1 cellular context compared by ENCODE assay signal in the genomic region with DNA sequence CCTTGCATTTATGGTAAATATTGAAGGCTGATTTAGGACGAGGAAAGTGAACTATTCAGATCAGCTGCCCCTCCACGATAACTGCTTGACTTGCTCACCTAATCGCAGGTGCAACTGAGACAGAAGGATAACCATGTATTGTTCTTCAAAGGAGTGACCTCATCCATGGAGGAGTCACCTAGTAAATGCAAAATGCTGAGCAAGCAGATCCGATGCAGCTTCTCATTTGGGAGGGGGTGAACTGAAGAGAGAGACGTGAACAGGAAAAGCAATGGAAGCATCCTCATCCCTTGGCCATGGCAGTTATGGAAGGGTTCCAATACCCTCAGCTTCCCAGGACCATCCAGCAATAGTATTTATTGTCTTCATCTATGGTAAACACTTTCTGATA.
A peak's percentile ranks its signal among the peaks of the same experiment; 100 is the strongest.
TF ChIP-seq lines count a peak whose summit lies in the region.

No MANE protein-coding gene starts in this region.

TF ChIP-seq in HepG2, 621 proteins besides CTCF, POLR2A, EP300 and RAD21:
- peak; percentile 94 to 97 for TF ChIP-seq MAFK (conservative IDR thresholded peaks at IDR 0.05 in 1 of 2, IDR thresholded peaks at IDR 0.05 in 1 of 2; ENCODE audit: low read length in 2 of 2)
- peak; percentile 93 for TF ChIP-seq MAFF (IDR thresholded peaks at IDR 0.05; ENCODE audit: low read depth, low read length)
- TF ChIP-seq ZNF670 (CRISPR knock-in tag; IDR thresholded peaks at IDR 0.05; ENCODE audit: borderline replicate concordance): no peak
